Comparison of ENCODE assay signal across 19 cellular contexts in genomic region chr20:35134472-35134871, GRCh38. TPM values are rescaled to one million over a fixed set of nuclear protein-coding genes. Genes with fewer than 3 reads are reported as not detected.
DNase-seq lines count a peak whose midpoint lies in the region; ATAC-seq and TF ChIP-seq lines count a peak whose summit lies in the region.
"Had no signal": no experiment of that assay in that cellular context is flagged by ENCODE, and none has a peak within 500 bp of the region (broad histone marks: within the 10 kb centered on the region; RNA-seq: fewer than 3 reads in every experiment).

No MANE protein-coding gene starts in this region.

- no peak for TF ChIP-seq CTCF in heart left ventricle (IDR thresholded peaks at IDR 0.05)

- H3K4me3 ChIP-seq in heart left ventricle: no peak overlapping the region
- H3K4me3 ChIP-seq: GM12878, HAP-1, psoas muscle, SJCRH30 had no signal

- TF ChIP-seq POLR2A in heart left ventricle (IDR thresholded peaks at IDR 0.05): no peak

- WGBS in heart left ventricle, 4 donors: 56 to 70% (median 59%) methylated on average over 6 to 9 of the region's 9 CpGs

- H3K27ac ChIP-seq in heart left ventricle: peak overlapping the region in 11 of 12 donors; percentile 34 to 89 (median 65)
- H3K27ac ChIP-seq: psoas muscle, SJCRH30 had no signal

- intact Hi-C loops in Right ventricle myocardium inferior (cut with DNase I): no loop called here
- intact Hi-C loops in cardiac septum (cut with DNase I): no loop called here
- intact Hi-C loops in heart left ventricle (cut with DNase I): no loop called here
- intact Hi-C loops in posterior vena cava (cut with DNase I): no loop called here

- ATAC-seq in Right ventricle myocardium inferior: peak; percentile 26
- peak in 3 of 4 donors; percentile 26 to 58 (median 30) for ATAC-seq in heart left ventricle
- no peak for ATAC-seq in GM18858 (IDR thresholded peaks at IDR 0.05; ENCODE audit: unreplicated experiment)
- no peak for ATAC-seq in GM18511 (IDR thresholded peaks at IDR 0.05; ENCODE audit: unreplicated experiment)
- ATAC-seq: CD8-positive, alpha-beta T cell; GM12878; left colon; psoas muscle had no signal

- H3K36me3 ChIP-seq in heart left ventricle: peaks cover 0 to 97% (median 72%) of the 10 kb centered on the region in 9 donors

- DNase-seq in Right ventricle myocardium inferior (ENCODE audit: missing footprints): no peak
- no peak for DNase-seq in cardiac septum (ENCODE audit: low spot score)
- peak in 4 of 5 donors; percentile 34 to 66 (median 49) for DNase-seq in heart left ventricle
- DNase-seq in posterior vena cava (ENCODE audit: low spot score): peak; percentile 89
- DNase-seq in DMS 273 treated with DMSO at 0.1 percent for 48 hours (lab: John Stamatoyannopoulos, UW): no peak
- DNase-seq in H4 (ENCODE audit: low spot score): no peak
- DNase-seq: activated CD4-positive, alpha-beta T cell treated with anti-CD3 and anti-CD28 coated beads, Interleukin-2, amount 50 U/mL, for 4 hours; activated T-cell treated with anti-CD3 and anti-CD28 coated beads, Interleukin-2, amount 50 U/mL, for 48 hours; amygdala; CD8-positive, alpha-beta T cell; left colon; NCI-H146; NCI-H345; SJCRH30 had no signal

- peaks cover 0 to 37% (median 18%) of the 10 kb centered on the region in 12 donors for H3K4me1 ChIP-seq in heart left ventricle
- H3K4me1 ChIP-seq: HAP-1, psoas muscle, SJCRH30 had no signal

- H3K27me3 ChIP-seq in heart left ventricle: no peaks in the 10 kb centered on the region
- H3K27me3 ChIP-seq: SJCRH30 had no signal

- no peaks in the 10 kb centered on the region for H3K9me3 ChIP-seq in heart left ventricle
- H3K9me3 ChIP-seq: HAP-1, psoas muscle, SJCRH30 had no signal

RNA-seq across cellular contexts. Expression of gene EDEM2, which starts 12.7 kb away (rescaled TPM):
- total RNA-seq in Right ventricle myocardium inferior (12.7 TPM), cardiac septum (11.5 TPM), heart left ventricle (10 to 100 TPM in 8 of 9 donors, 1 to 10 TPM in 1; 9.5 to 30.3 (median 14.4) TPM), posterior vena cava (10 to 100 TPM; 27.9 to 30.6 TPM)
- 10 to 100 TPM in 1 of 2 donors, 1 to 10 TPM in 1; 6.0 to 29.7 TPM for polyA plus RNA-seq in heart left ventricle
- 38.7 and 40.1 TPM in 2 replicates for total RNA-seq in H4 (2014; rRNA removed; shearing (Covaris generic))

RNA-seq across cellular contexts. Expression of gene PROCR, which starts 37.4 kb away (rescaled TPM):
- total RNA-seq in Right ventricle myocardium inferior (10.5 TPM), cardiac septum (5.4 TPM), heart left ventricle (10 to 100 TPM in 4 of 9 donors, 1 to 10 TPM in 5; 2.5 to 64.6 (median 9.9) TPM), posterior vena cava (100 to 1,000 TPM; 181 to 239 TPM)
- polyA plus RNA-seq in heart left ventricle: 10 to 100 TPM; 11.9 to 13.2 TPM
- 112 and 120 TPM in 2 replicates for total RNA-seq in H4 (2014; rRNA removed; shearing (Covaris generic))

RNA-seq across cellular contexts. Expression of gene TRPC4AP, which starts 41.9 kb away (rescaled TPM):
- total RNA-seq in Right ventricle myocardium inferior (35.3 TPM), cardiac septum (34.9 TPM), heart left ventricle (10 to 100 TPM; 31.5 to 51.8 (median 38.6) TPM), posterior vena cava (10 to 100 TPM; 42.6 to 48.9 TPM)
- polyA plus RNA-seq in heart left ventricle: 10 to 100 TPM; 21.2 to 42.7 TPM
- 27.5 and 38.0 TPM in 2 replicates for total RNA-seq in H4 (2014; rRNA removed; shearing (Covaris generic))

Comparison
In these comparisons a context has a peak if more than half of its experiments do, and no peak if none do; other contexts are left out.
1. DNase-seq: peak in heart left ventricle (4 of 5) and posterior vena cava (single experiment); none in Right ventricle myocardium inferior (single experiment), cardiac septum (single experiment), DMS 273 treated with DMSO at 0.1 percent for 48 hours (single experiment) and H4 (single experiment).
2. ATAC-seq: peak in Right ventricle myocardium inferior (single experiment) and heart left ventricle (3 of 4); none in GM18858 (single experiment) and GM18511 (single experiment).